Comparison of ENCODE assay signal across 8 cellular contexts in genomic region chr21:32278518-32279376, GRCh38. TPM values are rescaled to one million over a fixed set of nuclear protein-coding genes. Genes with fewer than 3 reads are reported as not detected.
A peak's percentile ranks its signal among the peaks of the same experiment; 100 is the strongest.
DNase-seq lines count a peak whose midpoint lies in the region; ATAC-seq and TF ChIP-seq lines count a peak whose summit lies in the region.

Gene MIS18A, minus strand, starts transcription at chr21:32279049. Its CDS starts 35 bp downstream, at chr21:32279014.

- peak within 1 kb of the TSS; percentile 83 for H3K9ac ChIP-seq in mucosa of stomach (ENCODE audit: low read length)

- no peaks in the 10 kb centered on the region for H3K9me3 ChIP-seq in PC-9 (ENCODE audit: insufficient read depth, low read depth)
- no peaks in the 10 kb centered on the region for H3K9me3 ChIP-seq in mucosa of stomach (ENCODE audit: control insufficient read depth, low read length)

- peak within 1 kb of the TSS; percentile 95 for H3K4me2 ChIP-seq in PC-9

- peak; percentile 89 for DNase-seq in DMS153 (lab: John Stamatoyannopoulos, UW)
- peak; percentile 84 for DNase-seq in Jurkat, Clone E6-1 (ENCODE audit: low read depth, low spot score)
- peak; percentile 86 to 93 for DNase-seq in PC-9
- peak; percentile 99 for DNase-seq in activated T-cell treated with anti-CD3 and anti-CD28 coated beads, Interleukin-2, amount 50 U/mL, for 1 hour
- peak; percentile 96 to 99 for DNase-seq in erythroblast (lab: John Stamatoyannopoulos, UW)
- peak; percentile 97 for DNase-seq in stimulated activated CD8-positive, alpha-beta memory T cell treated with anti-CD3 and anti-CD28 coated beads, Interleukin-7, amount 100 ng/mL, for 1 hour (ENCODE audit: low read depth in 2 of 2)

- TF ChIP-seq POLR2A in erythroblast (IDR thresholded peaks at IDR 0.05; ENCODE audit: low read length): peak; percentile 78

- TF ChIP-seq CTCF in PC-9 (conservative IDR thresholded peaks at IDR 0.05): no peak

- H3K4me3 ChIP-seq in Jurkat, Clone E6-1 (ENCODE audit: low read length): peak within 1 kb of the TSS; percentile 86
- H3K4me3 ChIP-seq in PC-9 (peak within 1 kb of the TSS; percentile 67), mucosa of stomach (ENCODE audit: low read length) (peak within 1 kb of the TSS; percentile 92)

- POLR2A ChIA-PET in PC-9 (lab: Charles Lee; ENCODE audit: unreplicated experiment): no interaction called here

- CTCF ChIA-PET in PC-9 (lab: Charles Lee): no interaction called here

- ATAC-seq in GM21619 (IDR thresholded peaks at IDR 0.05; ENCODE audit: unreplicated experiment): peak; percentile 92

- no peaks in the 10 kb centered on the region for H4K20me1 ChIP-seq in PC-9 (ENCODE audit: insufficient read depth)

- BruUV-seq in PC-9 (replicated peaks; lab: Mats Ljungman, UMichigan): no TSS peak

- peak within 1 kb of the TSS; percentile 80 for H2AFZ ChIP-seq in PC-9

- H3K27me3 ChIP-seq in PC-9 (ENCODE audit: insufficient read depth, low read depth) (no peaks in the 10 kb centered on the region), mucosa of stomach (ENCODE audit: control insufficient read depth, insufficient read depth, low read length) (no peaks in the 10 kb centered on the region)

- H3F3A ChIP-seq in PC-9 (ENCODE audit: insufficient read depth, low read depth): no peaks in the 10 kb centered on the region

- no peak within 1 kb of the TSS for H3K27ac ChIP-seq in PC-9

- no peaks in the 10 kb centered on the region for H3K9me2 ChIP-seq in PC-9 (ENCODE audit: insufficient read depth)

- intact Hi-C loops in PC-9 (cut with micrococcal nuclease; ENCODE audit: unreplicated experiment): loop anchor here (5.0 kb wide), 1 partner anchor 324 kb away; no protein-coding TSS in a partner anchor

- H3K79me2 ChIP-seq in PC-9 (ENCODE audit: low read depth): peaks cover 12% of the 10 kb centered on the region

- no peaks in the 10 kb centered on the region for H3K36me3 ChIP-seq in PC-9 (ENCODE audit: low read depth)
- H3K36me3 ChIP-seq in mucosa of stomach (ENCODE audit: control insufficient read depth, insufficient read depth, low read length): no peaks in the 10 kb centered on the region

- peaks cover 9% of the 10 kb centered on the region for H3K4me1 ChIP-seq in PC-9 (replicated peaks; ENCODE audit: insufficient read depth)
- peaks cover 12% of the 10 kb centered on the region for H3K4me1 ChIP-seq in mucosa of stomach (ENCODE audit: control insufficient read depth, insufficient read depth, low read length)

RNA-seq across cellular contexts. Expression of gene MIS18A, which starts in this region (rescaled TPM):
- polyA plus RNA-seq in Jurkat, Clone E6-1 (2012; ENCODE audit: insufficient read depth, insufficient read length): 66.4 TPM
- total RNA-seq in PC-9 (2021): 17.5 and 18.8 TPM in 2 replicates
